In genomic region chr14:105486974-105487448, GRCh38 we compare ENCODE assay signal across 8 cellular contexts. TPM values are rescaled to one million over a fixed set of nuclear protein-coding genes. Genes with fewer than 3 reads are reported as not detected.
A peak's percentile ranks its signal among the peaks of the same experiment; 100 is the strongest.
DNase-seq lines count a peak whose midpoint lies in the region; ATAC-seq and TF ChIP-seq lines count a peak whose summit lies in the region.

No MANE protein-coding gene starts in this region.

- H3K4me2 ChIP-seq in neural progenitor cell, result peak overlapping the region; percentile 69

- no peak overlapping the region for H3K9ac ChIP-seq in neural progenitor cell

- peaks cover 34% of the 10 kb centered on the region for H3K4me1 Mint-ChIP-seq in neural progenitor cell

- H3K27ac ChIP-seq in Panc1 (ENCODE audit: low read length), result peak overlapping the region; percentile 80
- H3K27ac ChIP-seq in neural progenitor cell, result no peak overlapping the region

- DNase-seq in Panc1 (ENCODE audit: low read depth, low spot score) (no peak), neural progenitor cell (ENCODE audit: low spot score) (peak; percentile 45), HuH-7 (ENCODE audit: low spot score) (no peak), posterior cingulate gyrus (no peak), HPDE6-E6E7 (ENCODE audit: extremely low spot score) (no peak)
- DNase-seq in effector CD4-positive, alpha-beta T cell, result peak; percentile 49

- no peaks in the 10 kb centered on the region for H3K36me3 Mint-ChIP-seq in neural progenitor cell

- H3K9me3 ChIP-seq in Panc1 (ENCODE audit: control insufficient read depth, insufficient read depth, low read depth, low read length) (no peaks in the 10 kb centered on the region), neural progenitor cell (ENCODE audit: low read depth) (no peaks in the 10 kb centered on the region)

- TF ChIP-seq CTCF in Panc1 (IDR thresholded peaks at IDR 0.05) (no peak), neural progenitor cell (IDR thresholded peaks at IDR 0.05) (no peak)

- H2AFZ ChIP-seq in neural progenitor cell (replicated peaks), result no peak overlapping the region

- ATAC-seq in Panc1, result no peak
- ATAC-seq in HG03342 (IDR thresholded peaks at IDR 0.05; ENCODE audit: unreplicated experiment), result no peak

- no peaks in the 10 kb centered on the region for H3K27me3 ChIP-seq in Panc1 (ENCODE audit: control insufficient read depth, insufficient read depth, low read length)
- peaks cover 58% of the 10 kb centered on the region for H3K27me3 ChIP-seq in neural progenitor cell

- peaks cover 15% of the 10 kb centered on the region for H3K27me3 Mint-ChIP-seq in neural progenitor cell (ENCODE audit: insufficient read depth, low read depth)

- H3K4me1 ChIP-seq in Panc1 (ENCODE audit: control insufficient read depth, insufficient read depth, low read length), result peaks cover 39% of the 10 kb centered on the region
- peaks cover 29% of the 10 kb centered on the region for H3K4me1 ChIP-seq in neural progenitor cell

- peaks cover 31% of the 10 kb centered on the region for H3F3A ChIP-seq in neural progenitor cell (ENCODE audit: low read depth)

- H3K9me3 Mint-ChIP-seq in neural progenitor cell, result no peaks in the 10 kb centered on the region

- intact Hi-C loops in Panc1 (cut with micrococcal nuclease; ENCODE audit: unreplicated experiment) (loop anchor here (10.0 kb wide), 1 partner anchor 112 kb away; no protein-coding TSS in a partner anchor), posterior cingulate gyrus (cut with DNase I) (no loop called here)

- no peaks in the 10 kb centered on the region; the same call in 1 of the 2 replicates for H3K36me3 ChIP-seq in Panc1 (ENCODE audit: control insufficient read depth, insufficient read depth, low read length)
- H3K36me3 ChIP-seq in neural progenitor cell, result no peaks in the 10 kb centered on the region

- no peaks in the 10 kb centered on the region for H3K79me2 ChIP-seq in neural progenitor cell (ENCODE audit: low read depth)

- H3K4me3 ChIP-seq in GM08714 (ENCODE audit: low read length) (peak overlapping the region; percentile 53; the same call in 1 of the 2 replicates), Panc1 (ENCODE audit: low read depth in 2 of 2, low read length in 2 of 2) (peak overlapping the region; percentile 58 to 67), neural progenitor cell (peak overlapping the region; percentile 42)

- CTCF ChIA-PET in Panc1 (lab: Charles Lee), result interaction anchor here (1.5 kb wide), 1 partner anchor 18 kb away, joined by 3 read pairs; no protein-coding TSS in a partner anchor

- no TSS peak for BruUV-seq in Panc1 (replicated peaks; lab: Mats Ljungman, UMichigan)

- peaks cover 13% of the 10 kb centered on the region for H4K20me1 ChIP-seq in neural progenitor cell (ENCODE audit: low read depth)

- POLR2A ChIA-PET in Panc1 (lab: Charles Lee), result no interaction called here

- peak overlapping the region; percentile 78 for H3K4me3 Mint-ChIP-seq in neural progenitor cell

- H3K27ac Mint-ChIP-seq in neural progenitor cell, result no peak overlapping the region

- in situ Hi-C loops in Panc1 (cut with HindIII; ENCODE audit: low pct_unique_long_range_greater_than_20kb, low sequenced_read_pairs), result no loop called here

RNA-seq across cellular contexts. Expression of gene CRIP1, which starts 0.3 kb away (rescaled TPM):
- total RNA-seq in Panc1 (2021; ENCODE audit: unreplicated experiment) (1,056 TPM), neural progenitor cell (ENCODE audit: low replicate concordance) (2.6 TPM in 1 of 2 replicates, not detected in the other)
- 2,110 TPM for polyA plus RNA-seq in Panc1 (2012; ENCODE audit: insufficient read length)

RNA-seq across cellular contexts. Expression of gene TEDC1, which starts 4.0 kb away (rescaled TPM):
- total RNA-seq in Panc1 (2021; ENCODE audit: unreplicated experiment), result 47.8 TPM
- polyA plus RNA-seq in Panc1 (2012; ENCODE audit: insufficient read length), result 42.5 TPM
- 3.6 and 25.0 TPM in 2 replicates for total RNA-seq in neural progenitor cell (ENCODE audit: low replicate concordance)

RNA-seq across cellular contexts. Expression of gene CRIP2, which starts 12.4 kb away (rescaled TPM):
- total RNA-seq in Panc1 (2021; ENCODE audit: unreplicated experiment) (280 TPM), neural progenitor cell (ENCODE audit: low replicate concordance) (0.30 and 3.5 TPM in 2 replicates)
- polyA plus RNA-seq in Panc1 (2012; ENCODE audit: insufficient read length), result 1,001 TPM

RNA-seq across cellular contexts. Expression of gene TMEM121, which starts 39.4 kb away (rescaled TPM):
- total RNA-seq in Panc1 (2021; ENCODE audit: unreplicated experiment) (4.6 TPM), neural progenitor cell (ENCODE audit: low replicate concordance) (0.90 and 3.6 TPM in 2 replicates)
- 8.4 TPM for polyA plus RNA-seq in Panc1 (2012; ENCODE audit: insufficient read length)

Comparison
In these comparisons a context has a peak if more than half of its experiments do, and no peak if none do; other contexts are left out.
1. DNase-seq: peak in effector CD4-positive, alpha-beta T cell (single experiment) and neural progenitor cell (single experiment); none in Panc1 (single experiment), HuH-7 (single experiment), posterior cingulate gyrus (0 of 10) and HPDE6-E6E7 (single experiment).
2. RNA of gene CRIP1, which starts 0.3 kb away (total RNA-seq): 1,056 TPM in Panc1 (single experiment); 2.6 TPM in neural progenitor cell; every median in the first group is over 100 times any median in the second.
3. RNA of gene CRIP2, which starts 12.4 kb away (total RNA-seq): 280 TPM in Panc1 (single experiment); 0.30 to 3.5 TPM in neural progenitor cell; every median in the first group is over 10 times any median in the second.
4. Peak in every context shown above with its lines, with median percentiles within 50 percentile points of each other: H3K4me3 ChIP-seq.